11 cellular contexts compared by ENCODE assay signal in genomic region chr11:70077411-70078094, GRCh38. TPM values are rescaled to one million over a fixed set of nuclear protein-coding genes. Genes with fewer than 3 reads are reported as not detected.
DNase-seq lines count a peak whose midpoint lies in the region; ATAC-seq, FAIRE-seq and TF ChIP-seq lines count a peak whose summit lies in the region.
"Had no signal": no experiment of that assay in that cellular context is flagged by ENCODE, and none has a peak within 500 bp of the region (broad histone marks: within the 10 kb centered on the region; RNA-seq: fewer than 3 reads in every experiment).

No MANE protein-coding gene starts in this region.

- H3K4me1 Mint-ChIP-seq in GM23338 = peaks cover 28% of the 10 kb centered on the region

- H3K27me3 ChIP-seq in GM23338 (ENCODE audit: insufficient read depth) (peaks cover 69% of the 10 kb centered on the region), PC-9 (ENCODE audit: insufficient read depth, low read depth) (no peaks in the 10 kb centered on the region), gastrocnemius medialis (peaks cover 13 to 23% (median 18%) of the 10 kb centered on the region in 3 donors)

- no peaks in the 10 kb centered on the region for H4K20me1 ChIP-seq in GM23338 (replicated peaks; ENCODE audit: insufficient read depth)
- H4K20me1 ChIP-seq in PC-9 (ENCODE audit: insufficient read depth) = 0 out of 2 replicates have a peak, but pooled peaks cover 2% of the 10 kb centered on the region

- H3K27ac ChIP-seq in GM23338 (ENCODE audit: low read depth) = no peak overlapping the region
- H3K27ac ChIP-seq in PC-9 = peak overlapping the region; percentile 83
- peak overlapping the region in 2 of 4 donors; percentile 38 to 54 for H3K27ac ChIP-seq in gastrocnemius medialis

- BruUV-seq in PC-9 (replicated peaks; lab: Mats Ljungman, UMichigan) = TSS peak; percentile 49

- H3K27me3 Mint-ChIP-seq in GM23338 (ENCODE audit: insufficient read depth, low read depth, poor library complexity) = peaks cover 44% of the 10 kb centered on the region

- peak overlapping the region; percentile 75 for H3K4me3 Mint-ChIP-seq in GM23338

- ATAC-seq in GM23338 (peak; percentile 7; the same call in 2 of the 3 replicates), gastrocnemius medialis (no peak), GM21737 (IDR thresholded peaks at IDR 0.05; ENCODE audit: unreplicated experiment) (no peak), GM18520 (IDR thresholded peaks at IDR 0.05; ENCODE audit: unreplicated experiment) (no peak)

- no peak for TF ChIP-seq CTCF in GM23338 (conservative IDR thresholded peaks at IDR 0.05; ENCODE audit: low read depth in 2 of 2)
- no peak for TF ChIP-seq CTCF in PC-9 (conservative IDR thresholded peaks at IDR 0.05)
- no peak for TF ChIP-seq CTCF in gastrocnemius medialis (IDR thresholded peaks at IDR 0.05 in 4 of 5, conservative IDR thresholded peaks at IDR 0.05 in 1 of 5)

- H3K9me3 ChIP-seq in PC-9 (ENCODE audit: insufficient read depth, low read depth) = no peaks in the 10 kb centered on the region
- no peaks in the 10 kb centered on the region for H3K9me3 ChIP-seq in gastrocnemius medialis

- intact Hi-C loops in PC-9 (cut with micrococcal nuclease; ENCODE audit: unreplicated experiment) (loop anchor here (2.0 kb wide), 1 partner anchor 61 kb away; no protein-coding TSS in a partner anchor), gastrocnemius medialis (cut with DNase I; ENCODE audit: low total_unique reads) (no loop called here)

- H3F3A ChIP-seq in GM23338 (replicated peaks; ENCODE audit: low read depth) (no peaks in the 10 kb centered on the region; the same call in 1 of the 2 replicates), PC-9 (ENCODE audit: insufficient read depth, low read depth) (peaks cover 39% of the 10 kb centered on the region)

- FAIRE-seq in HTR-8/SVneo (lab: Jason Lieb, UNC) = no peak
- FAIRE-seq: RCC 7860 had no signal

- H2AFZ ChIP-seq in GM23338 (peak overlapping the region; percentile 91; the same call in 1 of the 2 replicates), PC-9 (peak overlapping the region; percentile 70)

- peak; percentile 40 for DNase-seq in GM23338 (ENCODE audit: low spot score)
- DNase-seq in PC-9 = peak in 1 of 2 experiments; percentile 24
- peak; percentile 46 for DNase-seq in islet precursor cell
- DNase-seq in gastrocnemius medialis = no peak
- DNase-seq in HTR-8/SVneo (ENCODE audit: insufficient read length, low spot score) = no peak
- DNase-seq in HT-29 (ENCODE audit: low spot score) = no peak
- DNase-seq: activated CD8-positive, alpha-beta memory T cell treated with anti-CD3 and anti-CD28 coated beads for 24 hours; activated naive CD4-positive, alpha-beta T cell treated with anti-CD3 and anti-CD28 coated beads, Interleukin-2, amount 50 U/mL, for 16 hours had no signal

- H3K9me2 ChIP-seq in GM23338 (ENCODE audit: insufficient read depth) (no peaks in the 10 kb centered on the region), PC-9 (ENCODE audit: insufficient read depth) (no peaks in the 10 kb centered on the region)

- no peaks in the 10 kb centered on the region for H3K36me3 Mint-ChIP-seq in GM23338 (ENCODE audit: low read depth)

- in situ Hi-C loops in gastrocnemius medialis (cut with MboI; ENCODE audit: low sequenced_read_pairs in 4 of 4) = no loop called here

- H3K36me3 ChIP-seq in GM23338 (ENCODE audit: insufficient read depth) = no peaks in the 10 kb centered on the region
- peaks cover 23% of the 10 kb centered on the region for H3K36me3 ChIP-seq in PC-9 (ENCODE audit: low read depth)
- no peaks in the 10 kb centered on the region for H3K36me3 ChIP-seq in gastrocnemius medialis

- H3K79me2 ChIP-seq in GM23338 (replicated peaks; ENCODE audit: insufficient read depth) (no peaks in the 10 kb centered on the region), PC-9 (ENCODE audit: low read depth) (peaks cover 57% of the 10 kb centered on the region)

- peaks cover 18% of the 10 kb centered on the region for H3K4me1 ChIP-seq in GM23338 (ENCODE audit: insufficient read depth)
- H3K4me1 ChIP-seq in PC-9 (replicated peaks; ENCODE audit: insufficient read depth) = peaks cover 51% of the 10 kb centered on the region
- peaks cover 0 to 4% of the 10 kb centered on the region in 2 donors for H3K4me1 ChIP-seq in gastrocnemius medialis

- H3K4me2 ChIP-seq in GM23338 (peak overlapping the region; percentile 85), PC-9 (peak overlapping the region; percentile 96)

- CTCF ChIA-PET in PC-9 (lab: Charles Lee) = no interaction called here

- TF ChIP-seq POLR2A in gastrocnemius medialis (IDR thresholded peaks at IDR 0.05) = no peak

- no peaks in the 10 kb centered on the region for H3K9me3 Mint-ChIP-seq in GM23338

- H3K4me3 ChIP-seq in GM23338 (peak overlapping the region; percentile 61), PC-9 (peak overlapping the region; percentile 79), gastrocnemius medialis (peak overlapping the region in 3 of 4 donors; percentile 28 to 37 (median 29))

- H3K27ac Mint-ChIP-seq in GM23338 = no peak overlapping the region

- POLR2A ChIA-PET in PC-9 (lab: Charles Lee; ENCODE audit: unreplicated experiment) = no interaction called here

TF ChIP-seq in GM23338, 12 proteins besides CTCF, POLR2A, EP300 and RAD21:
- TF ChIP-seq EZH2 (IDR thresholded peaks at IDR 0.05; ENCODE audit: low read depth, unreplicated experiment) (peak; percentile 67), ZNF331 (CRISPR knock-in tag; IDR thresholded peaks at IDR 0.05; ENCODE audit: low read depth) (no peak)
TF ChIP-seq in GM23338: peak in this region for 1.

RNA-seq across cellular contexts. Expression of gene ANO1, which starts 0.6 kb away (rescaled TPM):
- total RNA-seq in GM23338 (2014; rRNA removed; shearing (Covaris generic)) = 3.4 and 3.9 TPM in 2 replicates
- polyA plus RNA-seq in GM23338 (2016; fragmentation: Nextera tagmentation; extraction: Ambion mirVana) = 1.3 and 1.4 TPM in 2 replicates
- total RNA-seq in PC-9 (2021) (107 and 114 TPM in 2 replicates), gastrocnemius medialis (1 to 10 TPM; 2.3 to 9.2 (median 4.2) TPM)
- 83.2 and 114 TPM in 2 replicates for total RNA-seq in HT-29 (2014; rRNA removed; shearing (Covaris generic))

Comparison
In these comparisons a context has a peak if more than half of its experiments do, and no peak if none do; other contexts are left out.
1. DNase-seq: peak in GM23338 (single experiment) and islet precursor cell (single experiment); none in gastrocnemius medialis (0 of 2), HTR-8/SVneo (single experiment) and HT-29 (single experiment).
2. H3K4me3 ChIP-seq: peak in every context shown above with its lines; median percentile 79 in PC-9; 61 in GM23338; 29 in gastrocnemius medialis.